12 cellular contexts compared by ENCODE assay signal in genomic region chr22:37442537-37442936, GRCh38. TPM values are rescaled to one million over a fixed set of nuclear protein-coding genes. Genes with fewer than 3 reads are reported as not detected.
DNase-seq lines count a peak whose midpoint lies in the region; ATAC-seq and TF ChIP-seq lines count a peak whose summit lies in the region.
"Had no signal": no experiment of that assay in that cellular context is flagged by ENCODE, and none has a peak within 500 bp of the region (broad histone marks: within the 10 kb centered on the region; RNA-seq: fewer than 3 reads in every experiment).

No MANE protein-coding gene starts in this region.

- peak; percentile 52 to 70 for ATAC-seq in activated T-cell treated with anti-CD3 and anti-CD28 coated beads, Interleukin-2, amount 50 U/mL, for 72 hours (replicated peaks in 1 of 2)
- ATAC-seq in stimulated activated naive CD8-positive, alpha-beta T cell treated with anti-CD3 and anti-CD28 coated beads, Interleukin-15, amount 100 ng/mL, for 72 hours: peak; percentile 56
- ATAC-seq: T-helper 17 cell had no signal

- H3K27me3 ChIP-seq in thyroid gland: no peaks in the 10 kb centered on the region
- H3K27me3 ChIP-seq: BE2C had no signal

- H3K36me3 Mint-ChIP-seq in activated T-cell treated with anti-CD3 and anti-CD28 coated beads, Interleukin-2, amount 50 U/mL, for 72 hours (ENCODE audit: insufficient read depth in 2 of 2): peaks cover 3 to 4% of the 10 kb centered on the region in 2 donors

- no peak overlapping the region for H3K27ac ChIP-seq in thyroid gland
- H3K27ac ChIP-seq: transverse colon had no signal

- no peak overlapping the region for H3K27ac Mint-ChIP-seq in activated T-cell treated with anti-CD3 and anti-CD28 coated beads, Interleukin-2, amount 50 U/mL, for 72 hours
- H3K27ac Mint-ChIP-seq in stimulated activated naive CD8-positive, alpha-beta T cell treated with anti-CD3 and anti-CD28 coated beads, Interleukin-15, amount 100 ng/mL, for 72 hours: peak overlapping the region in 1 of 2 donors; percentile 85
- H3K27ac Mint-ChIP-seq: T-helper 17 cell had no signal

- H3K4me1 Mint-ChIP-seq in activated T-cell treated with anti-CD3 and anti-CD28 coated beads, Interleukin-2, amount 50 U/mL, for 72 hours (ENCODE audit: low read depth): peaks cover 19% of the 10 kb centered on the region
- no peaks in the 10 kb centered on the region for H3K4me1 Mint-ChIP-seq in stimulated activated naive CD8-positive, alpha-beta T cell treated with anti-CD3 and anti-CD28 coated beads, Interleukin-15, amount 100 ng/mL, for 72 hours

- no peak for DNase-seq in activated T-cell treated with anti-CD3 and anti-CD28 coated beads, Interleukin-2, amount 50 U/mL, for 72 hours
- no peak for DNase-seq in activated T-cell treated with anti-CD3 and anti-CD28 coated beads, Interleukin-2, amount 50 U/mL, for 48 hours
- DNase-seq in OCI-M1 (lab: John Stamatoyannopoulos, UW) (peak; percentile 16), dermis blood vessel endothelial cell (peak; percentile 50), thyroid gland (no peak), anterior cingulate cortex (lab: John Stamatoyannopoulos, UW) (no peak), NCI-H345 (lab: John Stamatoyannopoulos, UW) (no peak)
- no peak for DNase-seq in stimulated activated naive CD8-positive, alpha-beta T cell treated with anti-CD3 and anti-CD28 coated beads, Interleukin-15, amount 100 ng/mL, for 72 hours
- DNase-seq: BE2C; central memory CD4-positive, alpha-beta T cell; T-helper 17 cell; transverse colon had no signal

- H3K9me3 ChIP-seq in thyroid gland: no peaks in the 10 kb centered on the region
- H3K9me3 ChIP-seq: transverse colon had no signal

- no peak for TF ChIP-seq POLR2A in thyroid gland (IDR thresholded peaks at IDR 0.05)

- WGBS in thyroid gland, 2 donors: 78 to 80% methylated on average over 2 of the region's 2 CpGs

- TF ChIP-seq CTCF in thyroid gland (IDR thresholded peaks at IDR 0.05): no peak

- peaks cover 3% of the 10 kb centered on the region in 2 donors for H3K9me3 Mint-ChIP-seq in activated T-cell treated with anti-CD3 and anti-CD28 coated beads, Interleukin-2, amount 50 U/mL, for 72 hours
- H3K9me3 Mint-ChIP-seq in stimulated activated naive CD8-positive, alpha-beta T cell treated with anti-CD3 and anti-CD28 coated beads, Interleukin-15, amount 100 ng/mL, for 72 hours: peaks cover 0 to 12% of the 10 kb centered on the region in 2 donors

- no peak overlapping the region for H3K4me3 ChIP-seq in thyroid gland (replicated peaks in 1 of 3)
- H3K4me3 ChIP-seq: transverse colon had no signal

- intact Hi-C loops in thyroid gland (cut with DNase I): no loop called here

- no peaks in the 10 kb centered on the region for H3K4me1 ChIP-seq in thyroid gland
- H3K4me1 ChIP-seq: BE2C, transverse colon had no signal

- H3K36me3 ChIP-seq in thyroid gland: no peaks in the 10 kb centered on the region
- H3K36me3 ChIP-seq: BE2C, transverse colon had no signal

- H3K27me3 Mint-ChIP-seq in activated T-cell treated with anti-CD3 and anti-CD28 coated beads, Interleukin-2, amount 50 U/mL, for 72 hours (ENCODE audit: low read depth): peaks cover 6% of the 10 kb centered on the region
- no peaks in the 10 kb centered on the region for H3K27me3 Mint-ChIP-seq in stimulated activated naive CD8-positive, alpha-beta T cell treated with anti-CD3 and anti-CD28 coated beads, Interleukin-15, amount 100 ng/mL, for 72 hours
- H3K27me3 Mint-ChIP-seq: T-helper 17 cell had no signal

- H3K4me3 Mint-ChIP-seq in activated T-cell treated with anti-CD3 and anti-CD28 coated beads, Interleukin-2, amount 50 U/mL, for 72 hours: peak overlapping the region in 1 of 2 donors; percentile 31
- no peak overlapping the region for H3K4me3 Mint-ChIP-seq in stimulated activated naive CD8-positive, alpha-beta T cell treated with anti-CD3 and anti-CD28 coated beads, Interleukin-15, amount 100 ng/mL, for 72 hours
- H3K4me3 Mint-ChIP-seq: T-helper 17 cell had no signal

RNA-seq across cellular contexts. Expression of gene ELFN2, which starts 15.3 kb away (rescaled TPM):
- total RNA-seq in activated T-cell treated with anti-CD3 and anti-CD28 coated beads, Interleukin-2, amount 50 U/mL, for 72 hours: under 1 TPM; 0.58 to 0.62 TPM
- under 0.01 and 0.14 TPM in 2 replicates for total RNA-seq in dermis blood vessel endothelial cell
- total RNA-seq in thyroid gland: under 1 TPM in 1 of 4 donors, not detected in 3; 0.05 TPM

RNA-seq across cellular contexts. Expression of gene MFNG, which starts 43.6 kb away (rescaled TPM):
- total RNA-seq in activated T-cell treated with anti-CD3 and anti-CD28 coated beads, Interleukin-2, amount 50 U/mL, for 72 hours: 100 to 1,000 TPM in 1 of 2 donors, 10 to 100 TPM in 1; 94.0 to 116 TPM
- total RNA-seq in dermis blood vessel endothelial cell (163 and 228 TPM in 2 replicates), thyroid gland (10 to 100 TPM; 15.2 to 30.6 (median 19.2) TPM)

Comparison
In these comparisons a context has a peak if more than half of its experiments do, and no peak if none do; other contexts are left out.
1. DNase-seq: peak in OCI-M1 (single experiment) and dermis blood vessel endothelial cell (single experiment); none in activated T-cell treated with anti-CD3 and anti-CD28 coated beads, Interleukin-2, amount 50 U/mL, for 72 hours (0 of 2), activated T-cell treated with anti-CD3 and anti-CD28 coated beads, Interleukin-2, amount 50 U/mL, for 48 hours (0 of 2), stimulated activated naive CD8-positive, alpha-beta T cell treated with anti-CD3 and anti-CD28 coated beads, Interleukin-15, amount 100 ng/mL, for 72 hours (0 of 2), thyroid gland (0 of 2), anterior cingulate cortex (0 of 58) and NCI-H345 (single experiment).